26 cellular contexts compared by ENCODE assay signal in genomic region chr17:39186481-39187002, GRCh38. TPM values are rescaled to one million over a fixed set of nuclear protein-coding genes. Genes with fewer than 3 reads are reported as not detected.
DNase-seq lines count a peak whose midpoint lies in the region; ATAC-seq, FAIRE-seq and TF ChIP-seq lines count a peak whose summit lies in the region.
"Had no signal": no experiment of that assay in that cellular context is flagged by ENCODE, and none has a peak within 500 bp of the region (broad histone marks: within the 10 kb centered on the region; RNA-seq: fewer than 3 reads in every experiment).

No MANE protein-coding gene starts in this region.

- BruUV-seq in IMR-90 (replicated peaks; lab: Mats Ljungman, UMichigan), result no TSS peak

- H4K20me1 ChIP-seq in IMR-90 (ENCODE audit: insufficient read depth, low read length), result no peaks in the 10 kb centered on the region

- no peak overlapping the region for H3K4me3 ChIP-seq in IMR-90 (ENCODE audit: insufficient read depth, low read depth, low read length)
- H3K4me3 ChIP-seq in colonic mucosa, result no peak overlapping the region
- no peak overlapping the region for H3K4me3 ChIP-seq in neuronal stem cell (ENCODE audit: low read length in 2 of 2)
- no peak overlapping the region for H3K4me3 ChIP-seq in gastroesophageal sphincter

- POLR2A ChIA-PET in IMR-90 (lab: Charles Lee; ENCODE audit: unreplicated experiment), result no interaction called here

- no peak for TF ChIP-seq POLR2A in IMR-90 (IDR thresholded peaks at IDR 0.05; ENCODE audit: low read depth, low read length)
- TF ChIP-seq POLR2A in gastroesophageal sphincter (IDR thresholded peaks at IDR 0.05), result no peak

- no peak overlapping the region for H2BK20ac ChIP-seq in IMR-90 (ENCODE audit: low read depth, low read length)

- H3K18ac ChIP-seq in IMR-90 (ENCODE audit: low read depth, low read length) (no peak overlapping the region), neuronal stem cell (ENCODE audit: low read length) (no peak overlapping the region)

- H3K79me1 ChIP-seq in IMR-90 (ENCODE audit: low read depth in 1 of 2, low read length in 2 of 2) (peaks cover 0 to 10% of the 10 kb centered on the region in 2 experiments; a peak in 1 of 4 replicates), neuronal stem cell (ENCODE audit: low read depth, low read length) (peaks cover 1% of the 10 kb centered on the region)

- H3K36me3 ChIP-seq in IMR-90 (ENCODE audit: control insufficient read depth, insufficient read depth, low read length) (peaks cover 49% of the 10 kb centered on the region), colonic mucosa (no peaks in the 10 kb centered on the region), neuronal stem cell (replicated peaks in 1 of 2; ENCODE audit: control insufficient read depth in 2 of 2, insufficient read depth in 2 of 2, low read length in 2 of 2) (peaks cover 43 to 73% of the 10 kb centered on the region in 2 donors), gastroesophageal sphincter (peaks cover 0 to 99% of the 10 kb centered on the region in 2 donors)

- H3K9me3 ChIP-seq in IMR-90 (ENCODE audit: control insufficient read depth, insufficient read depth, low read length) (no peaks in the 10 kb centered on the region), colonic mucosa (no peaks in the 10 kb centered on the region), neuronal stem cell (replicated peaks in 1 of 2; ENCODE audit: control insufficient read depth in 2 of 2, insufficient read depth in 1 of 2, low read depth in 1 of 2, low read length in 2 of 2) (no peaks in the 10 kb centered on the region), gastroesophageal sphincter (no peaks in the 10 kb centered on the region)
- H3K9me3 ChIP-seq: SK-N-SH had no signal

- no peak overlapping the region for H2AK5ac ChIP-seq in IMR-90 (ENCODE audit: low read depth, low read length)
- H2AK5ac ChIP-seq in neuronal stem cell (ENCODE audit: low read depth, low read length), result no peak overlapping the region

- CTCF ChIA-PET in IMR-90 (lab: Yijun Ruan, JAX), result no interaction called here

- FAIRE-seq in RCC 7860 (lab: Jason Lieb, UNC), result no peak
- FAIRE-seq: H54, HTR-8/SVneo had no signal

- in situ Hi-C loops in IMR-90 (cut with MboI; ENCODE audit: low sequenced_read_pairs), result no loop called here

- no CpG with 5 or more reads among the region's 15 CpGs for WGBS in IMR-90 (ENCODE audit: extremely low coverage in 2 of 2, insufficient read length in 1 of 2), 2 experiments
- no CpG with 5 or more reads among the region's 15 CpGs for WGBS in neuronal stem cell (ENCODE audit: extremely low coverage in 2 of 2, insufficient read length in 2 of 2, insufficient replicate concordance in 1 of 2), 2 donors
- WGBS in gastroesophageal sphincter (ENCODE audit: low coverage in 1 of 2), 2 donors, result no CpG with 5 or more reads among the region's 15 CpGs

- no peaks in the 10 kb centered on the region for H3K27me3 ChIP-seq in IMR-90 (ENCODE audit: control insufficient read depth, insufficient read depth, low read length)
- H3K27me3 ChIP-seq in colonic mucosa, result no peaks in the 10 kb centered on the region
- H3K27me3 ChIP-seq in neuronal stem cell (ENCODE audit: control insufficient read depth in 3 of 3, insufficient read depth in 3 of 3, low read depth in 1 of 3, low read length in 3 of 3), result no peaks in the 10 kb centered on the region
- H3K27me3 ChIP-seq in gastroesophageal sphincter, result no peaks in the 10 kb centered on the region

- no peak overlapping the region for H3K27ac ChIP-seq in IMR-90 (ENCODE audit: insufficient read depth, low read length)
- peak overlapping the region; percentile 85 for H3K27ac ChIP-seq in colonic mucosa
- H3K27ac ChIP-seq in neuronal stem cell (replicated peaks; ENCODE audit: low read length), result no peak overlapping the region
- H3K27ac ChIP-seq in gastroesophageal sphincter, result no peak overlapping the region
- H3K27ac ChIP-seq: 22Rv1 had no signal

- DNase-seq in DMS 273 (lab: John Stamatoyannopoulos, UW; ENCODE audit: unreplicated experiment) (peak; percentile 62), DMS 273 treated with DMSO at 0.1 percent for 48 hours (lab: John Stamatoyannopoulos, UW) (no peak), IMR-90 (no peak), colonic mucosa (peak; percentile 51), neuronal stem cell (ENCODE audit: low spot score) (no peak), RCC 7860 (ENCODE audit: low spot score) (no peak), HK-2 (ENCODE audit: unreplicated experiment) (no peak)
- DNase-seq: AML-193, DND-41, HFFc6, Karpas-422, NCI-H187, NCI-H2171, NCI-H446 treated with DMSO at 0.1 percent for 48 hours, NCI-H748 treated with DMSO at 0.1 percent for 48 hours, RPMI8226, SHP77 treated with DMSO at 0.1 percent for 48 hours, SK-N-SH had no signal

- TF ChIP-seq EP300 in gastroesophageal sphincter (IDR thresholded peaks at IDR 0.05), result no peak

- ATAC-seq in IMR-90 (ENCODE audit: low read depth) (no peak), gastroesophageal sphincter (no peak)

- no peak overlapping the region for H3K56ac ChIP-seq in IMR-90 (ENCODE audit: extremely low read depth, insufficient read depth, low read length)

- no peaks in the 10 kb centered on the region for H3K9me1 ChIP-seq in IMR-90 (ENCODE audit: insufficient read depth, low read length)

- H2AFZ ChIP-seq in IMR-90 (replicated peaks; ENCODE audit: low read length, poor library complexity) (no peak overlapping the region), neuronal stem cell (ENCODE audit: low read length) (no peak overlapping the region)

- no peak overlapping the region for H2BK12ac ChIP-seq in neuronal stem cell (ENCODE audit: low read length)

- intact Hi-C loops in IMR-90 (cut with micrococcal nuclease), result no loop called here
- intact Hi-C loops in colonic mucosa (cut with DNase I), result no loop called here

- no peak overlapping the region for H3K4ac ChIP-seq in IMR-90 (ENCODE audit: low read depth, low read length)
- no peak overlapping the region for H3K4ac ChIP-seq in neuronal stem cell (ENCODE audit: low read length)

- H3K9ac ChIP-seq in IMR-90 (ENCODE audit: low read depth, low read length) (no peak overlapping the region), colonic mucosa (ENCODE audit: low read depth in 2 of 2, low read length in 2 of 2) (peak overlapping the region; percentile 26 to 43), neuronal stem cell (ENCODE audit: low read depth, low read length, poor library complexity) (no peak overlapping the region)
- H3K9ac ChIP-seq: SK-N-SH had no signal

- dilution Hi-C loops in IMR-90 (cut with HindIII; ENCODE audit: low sequenced_read_pairs, unreplicated experiment), result no loop called here

- H3K4me2 ChIP-seq in IMR-90 (ENCODE audit: low read depth, low read length) (no peak overlapping the region), neuronal stem cell (ENCODE audit: insufficient read depth, low read length, poor library complexity, severe bottlenecking) (no peak overlapping the region)
- H3K4me2 ChIP-seq: SK-N-SH had no signal

- H3K23ac ChIP-seq in IMR-90 (ENCODE audit: low read depth, low read length) (no peak overlapping the region), neuronal stem cell (ENCODE audit: low read depth, low read length, poor library complexity) (no peak overlapping the region)

- H2BK5ac ChIP-seq in IMR-90 (ENCODE audit: low read depth, low read length, poor library complexity, severe bottlenecking) (no peak overlapping the region), neuronal stem cell (ENCODE audit: low read length) (no peak overlapping the region)

- no peak for TF ChIP-seq CTCF in IMR-90 (conservative IDR thresholded peaks at IDR 0.05; ENCODE audit: low read depth, low read length)
- no peak for TF ChIP-seq CTCF in colonic mucosa (IDR thresholded peaks at IDR 0.05)
- TF ChIP-seq CTCF in gastroesophageal sphincter (IDR thresholded peaks at IDR 0.05), result no peak

- no peak overlapping the region for H4K91ac ChIP-seq in IMR-90 (ENCODE audit: insufficient read depth, low read depth, low read length)
- H4K91ac ChIP-seq in neuronal stem cell (ENCODE audit: low read depth, low read length, poor library complexity), result no peak overlapping the region

- no peak overlapping the region for H4K5ac ChIP-seq in IMR-90 (ENCODE audit: low read depth, low read length)

- TF ChIP-seq RAD21 in IMR-90 (IDR thresholded peaks at IDR 0.05; ENCODE audit: low read length), result no peak

- H4K8ac ChIP-seq in IMR-90 (ENCODE audit: low read depth in 2 of 2, low read length in 2 of 2) (no peak overlapping the region), neuronal stem cell (ENCODE audit: low read depth, low read length) (peak overlapping the region; percentile 6)

- H3K4me1 ChIP-seq in IMR-90 (ENCODE audit: control insufficient read depth, insufficient read depth, low read length), result no peaks in the 10 kb centered on the region
- H3K4me1 ChIP-seq in colonic mucosa, result peaks cover 5% of the 10 kb centered on the region
- no peaks in the 10 kb centered on the region for H3K4me1 ChIP-seq in neuronal stem cell (ENCODE audit: control insufficient read depth in 2 of 2, insufficient read depth in 1 of 2, low read depth in 1 of 2, low read length in 2 of 2)
- no peaks in the 10 kb centered on the region for H3K4me1 ChIP-seq in gastroesophageal sphincter

- H3K14ac ChIP-seq in IMR-90 (replicated peaks; ENCODE audit: low read depth, low read length) (no peak overlapping the region), neuronal stem cell (ENCODE audit: low read length) (no peak overlapping the region)

- no peak overlapping the region for H2BK15ac ChIP-seq in IMR-90 (ENCODE audit: low read depth, low read length)
- no peak overlapping the region for H2BK15ac ChIP-seq in neuronal stem cell (ENCODE audit: low read length)

- peak overlapping the region; percentile 65 for H2AK9ac ChIP-seq in IMR-90 (replicated peaks; ENCODE audit: low read depth, low read length, poor library complexity)

- H2BK120ac ChIP-seq in IMR-90 (ENCODE audit: low read depth, low read length), result no peak overlapping the region
- no peak overlapping the region for H2BK120ac ChIP-seq in neuronal stem cell (ENCODE audit: low read depth, low read length)

RNA-seq across cellular contexts. Expression of gene CACNB1, which starts 10.9 kb away (rescaled TPM):
- 2.5 TPM in 2 replicates for total RNA-seq in IMR-90 (2012; rRNA removed)
- 7.3 and 8.6 TPM in 2 replicates for polyA plus RNA-seq in IMR-90 (2012; rRNA removed)
- 4.2 and 4.6 TPM in 2 replicates for polyA plus RNA-seq in IMR-90 (2012; cell fraction: cytosol; rRNA removed)
- polyA plus RNA-seq in IMR-90 (2012; cell fraction: nucleus; rRNA removed; ENCODE audit: low replicate concordance), result 46.8 and 65.5 TPM in 2 replicates
- 1 to 10 TPM; 5.9 to 8.8 TPM for total RNA-seq in colonic mucosa
- 5.8 TPM for polyA plus RNA-seq in neuronal stem cell (2013, experiment 1 of 2)
- 5.9 TPM for polyA plus RNA-seq in neuronal stem cell (2013, experiment 2 of 2)
- total RNA-seq in gastroesophageal sphincter, result 1 to 10 TPM; 3.6 to 7.9 (median 5.9) TPM

RNA-seq across cellular contexts. Expression of gene RPL19, which starts 13.5 kb away (rescaled TPM):
- total RNA-seq in IMR-90 (2012; rRNA removed) (2,298 and 2,466 TPM in 2 replicates), colonic mucosa (1,000 to 10,000 TPM; 1,557 to 1,567 TPM), gastroesophageal sphincter (1,000 to 10,000 TPM; 1,562 to 3,160 (median 2,477) TPM)
- 2,030 and 2,101 TPM in 2 replicates for polyA plus RNA-seq in IMR-90 (2012; rRNA removed)
- 3,418 and 5,498 TPM in 2 replicates for polyA plus RNA-seq in IMR-90 (2012; cell fraction: cytosol; rRNA removed)
- 579 and 1,052 TPM in 2 replicates for polyA plus RNA-seq in IMR-90 (2012; cell fraction: nucleus; rRNA removed; ENCODE audit: low replicate concordance)
- polyA plus RNA-seq in neuronal stem cell (2013, experiment 1 of 2), result 2,934 TPM
- polyA plus RNA-seq in neuronal stem cell (2013, experiment 2 of 2), result 2,874 TPM

RNA-seq across cellular contexts. Expression of gene ARL5C, which starts 20.6 kb away (rescaled TPM):
- not detected in 2 replicates for total RNA-seq in IMR-90 (2012; rRNA removed)
- polyA plus RNA-seq in IMR-90 (2012; rRNA removed), result not detected in 2 replicates
- not detected in 2 replicates for polyA plus RNA-seq in IMR-90 (2012; cell fraction: cytosol; rRNA removed)
- polyA plus RNA-seq in IMR-90 (2012; cell fraction: nucleus; rRNA removed; ENCODE audit: low replicate concordance), result not detected in 2 replicates
- not detected for total RNA-seq in colonic mucosa
- not detected for polyA plus RNA-seq in neuronal stem cell (2013, experiment 1 of 2)
- not detected for polyA plus RNA-seq in neuronal stem cell (2013, experiment 2 of 2)
- not detected for total RNA-seq in gastroesophageal sphincter
- total RNA-seq: G401, HFFc6, MCF 10A had no signal
- polyA plus RNA-seq: CD14-positive monocyte, IgD-negative memory B cell, SK-N-SH had no signal

RNA-seq across cellular contexts. Expression of gene PLXDC1, which starts 35.1 kb away (rescaled TPM):
- under 0.01 and 0.28 TPM in 2 replicates for total RNA-seq in IMR-90 (2012; rRNA removed)
- 0.37 and 0.50 TPM in 2 replicates for polyA plus RNA-seq in IMR-90 (2012; rRNA removed)
- polyA plus RNA-seq in IMR-90 (2012; cell fraction: cytosol; rRNA removed), result 0.18 and 0.63 TPM in 2 replicates
- polyA plus RNA-seq in IMR-90 (2012; cell fraction: nucleus; rRNA removed; ENCODE audit: low replicate concordance), result 5.8 and 8.4 TPM in 2 replicates
- total RNA-seq in colonic mucosa, result 1 to 10 TPM in 1 of 2 donors, under 1 TPM in 1; 0.54 to 4.4 TPM
- polyA plus RNA-seq in neuronal stem cell (2013, experiment 1 of 2), result 0.56 TPM
- polyA plus RNA-seq in neuronal stem cell (2013, experiment 2 of 2), result 0.46 TPM
- 10 to 100 TPM in 3 of 4 donors, 1 to 10 TPM in 1; 5.5 to 21.6 (median 17.4) TPM for total RNA-seq in gastroesophageal sphincter
- polyA plus RNA-seq: CD14-positive monocyte, IgD-negative memory B cell had no signal

RNA-seq across cellular contexts. Expression of gene STAC2, which starts 39.2 kb away (rescaled TPM):
- total RNA-seq in IMR-90 (2012; rRNA removed) (not detected in 2 replicates), colonic mucosa (under 1 TPM; 0.11 to 0.15 TPM), gastroesophageal sphincter (under 1 TPM in 2 of 4 donors, not detected in 2; 0.13 to 0.57 TPM)
- polyA plus RNA-seq in IMR-90 (2012; rRNA removed), result 0.02 and 0.03 TPM in 2 replicates
- 0.01 and 0.02 TPM in 2 replicates for polyA plus RNA-seq in IMR-90 (2012; cell fraction: cytosol; rRNA removed)
- polyA plus RNA-seq in IMR-90 (2012; cell fraction: nucleus; rRNA removed; ENCODE audit: low replicate concordance), result 0.02 and 0.08 TPM in 2 replicates
- 3.2 TPM for polyA plus RNA-seq in neuronal stem cell (2013, experiment 1 of 2)
- polyA plus RNA-seq in neuronal stem cell (2013, experiment 2 of 2), result 3.3 TPM
- total RNA-seq: HFFc6 had no signal
- polyA plus RNA-seq: CD14-positive monocyte, IgD-negative memory B cell had no signal

Comparison
In these comparisons a context has a peak if more than half of its experiments do, and no peak if none do; other contexts are left out.
1. DNase-seq: peak in DMS 273 (single experiment) and colonic mucosa (single experiment); none in DMS 273 treated with DMSO at 0.1 percent for 48 hours (single experiment), IMR-90 (single experiment), neuronal stem cell (single experiment), RCC 7860 (single experiment) and HK-2 (single experiment).
2. H3K9ac ChIP-seq: peak in colonic mucosa (2 of 2); none in IMR-90 (single experiment) and neuronal stem cell (single experiment).